In the genomic region with DNA sequence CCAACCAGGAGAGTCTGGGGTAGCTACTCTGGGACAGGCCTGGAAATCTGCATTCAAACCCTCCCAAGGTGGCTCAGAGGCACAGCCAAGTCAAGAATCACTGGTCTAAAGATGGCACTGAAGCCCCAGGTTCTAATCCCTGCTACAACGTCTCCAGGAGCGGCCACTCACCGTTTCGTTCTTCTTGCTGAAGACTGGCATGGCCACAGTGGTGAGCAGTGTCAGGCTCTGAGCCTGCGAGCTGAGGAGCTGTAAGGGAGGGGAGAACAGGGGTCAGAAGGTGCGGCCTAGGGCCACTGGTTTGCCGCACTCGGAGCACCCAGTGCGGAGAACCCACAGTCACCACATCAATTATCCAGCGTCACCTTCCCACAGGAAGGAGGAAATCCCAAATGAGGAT, we compare ENCODE assay signal across 1 cellular context.
TF ChIP-seq lines count a peak whose summit lies in the region.

No MANE protein-coding gene starts in this region.

TF ChIP-seq in SK-N-SH, 30 proteins besides CTCF, POLR2A, EP300 and RAD21 (continued from another document):
- TF ChIP-seq, protein P1, sequence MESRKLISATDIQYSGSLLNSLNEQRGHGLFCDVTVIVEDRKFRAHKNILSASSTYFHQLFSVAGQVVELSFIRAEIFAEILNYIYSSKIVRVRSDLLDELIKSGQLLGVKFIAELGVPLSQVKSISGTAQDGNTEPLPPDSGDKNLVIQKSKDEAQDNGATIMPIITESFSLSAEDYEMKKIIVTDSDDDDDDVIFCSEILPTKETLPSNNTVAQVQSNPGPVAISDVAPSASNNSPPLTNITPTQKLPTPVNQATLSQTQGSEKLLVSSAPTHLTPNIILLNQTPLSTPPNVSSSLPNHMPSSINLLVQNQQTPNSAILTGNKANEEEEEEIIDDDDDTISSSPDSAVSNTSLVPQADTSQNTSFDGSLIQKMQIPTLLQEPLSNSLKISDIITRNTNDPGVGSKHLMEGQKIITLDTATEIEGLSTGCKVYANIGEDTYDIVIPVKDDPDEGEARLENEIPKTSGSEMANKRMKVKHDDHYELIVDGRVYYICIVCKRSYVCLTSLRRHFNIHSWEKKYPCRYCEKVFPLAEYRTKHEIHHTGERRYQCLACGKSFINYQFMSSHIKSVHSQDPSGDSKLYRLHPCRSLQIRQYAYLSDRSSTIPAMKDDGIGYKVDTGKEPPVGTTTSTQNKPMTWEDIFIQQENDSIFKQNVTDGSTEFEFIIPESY (IDR thresholded peaks at IDR 0.05; ENCODE audit: borderline replicate concordance, low read depth) = no peak
- no peak for TF ChIP-seq YY1 (IDR thresholded peaks at IDR 0.05; ENCODE audit: low read depth)
- no peak for TF ChIP-seq SMC3 (IDR thresholded peaks at IDR 0.05; ENCODE audit: low read depth, low read length)
- TF ChIP-seq RXRA (IDR thresholded peaks at IDR 0.05; ENCODE audit: borderline replicate concordance, low read depth) = no peak
- TF ChIP-seq RCOR1 (IDR thresholded peaks at IDR 0.05; ENCODE audit: low read length) = no peak
- no peak for TF ChIP-seq NRF1 (IDR thresholded peaks at IDR 0.05; ENCODE audit: low read depth, low read length)
- TF ChIP-seq EZH2phosphoT487 (IDR thresholded peaks at IDR 0.05; ENCODE audit: borderline replicate concordance, low read depth) = no peak
- no peak for TF ChIP-seq GABPA (IDR thresholded peaks at IDR 0.05; ENCODE audit: low read depth)
- TF ChIP-seq ELF1 (IDR thresholded peaks at IDR 0.05) = no peak
- TF ChIP-seq NFIC (IDR thresholded peaks at IDR 0.05; ENCODE audit: borderline replicate concordance) = no peak
- no peak for TF ChIP-seq TCF12 (IDR thresholded peaks at IDR 0.05)
- TF ChIP-seq, protein P2, sequence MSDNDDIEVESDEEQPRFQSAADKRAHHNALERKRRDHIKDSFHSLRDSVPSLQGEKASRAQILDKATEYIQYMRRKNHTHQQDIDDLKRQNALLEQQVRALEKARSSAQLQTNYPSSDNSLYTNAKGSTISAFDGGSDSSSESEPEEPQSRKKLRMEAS (IDR thresholded peaks at IDR 0.05; ENCODE audit: low read depth) = no peak
- no peak for TF ChIP-seq FOXM1 (IDR thresholded peaks at IDR 0.05; ENCODE audit: low read depth)
- TF ChIP-seq, protein P3, sequence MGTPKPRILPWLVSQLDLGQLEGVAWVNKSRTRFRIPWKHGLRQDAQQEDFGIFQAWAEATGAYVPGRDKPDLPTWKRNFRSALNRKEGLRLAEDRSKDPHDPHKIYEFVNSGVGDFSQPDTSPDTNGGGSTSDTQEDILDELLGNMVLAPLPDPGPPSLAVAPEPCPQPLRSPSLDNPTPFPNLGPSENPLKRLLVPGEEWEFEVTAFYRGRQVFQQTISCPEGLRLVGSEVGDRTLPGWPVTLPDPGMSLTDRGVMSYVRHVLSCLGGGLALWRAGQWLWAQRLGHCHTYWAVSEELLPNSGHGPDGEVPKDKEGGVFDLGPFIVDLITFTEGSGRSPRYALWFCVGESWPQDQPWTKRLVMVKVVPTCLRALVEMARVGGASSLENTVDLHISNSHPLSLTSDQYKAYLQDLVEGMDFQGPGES (IDR thresholded peaks at IDR 0.05; ENCODE audit: low read depth, low read length) = no peak
- no peak for TF ChIP-seq MXI1 (IDR thresholded peaks at IDR 0.05; ENCODE audit: low read depth, low read length)
- TF ChIP-seq GATA2 (CRISPR knock-in tag; IDR thresholded peaks at IDR 0.05) = no peak
- TF ChIP-seq CHD2 (IDR thresholded peaks at IDR 0.05; ENCODE audit: low read length, partially characterized antibody) = no peak
- TF ChIP-seq JUND (IDR thresholded peaks at IDR 0.05) = no peak
